In genomic region chr7:15920953-15921352, GRCh38 we compare ENCODE assay signal across 23 cellular contexts.
"Had no signal": no experiment of that assay in that cellular context is flagged by ENCODE, and none has a peak within 500 bp of the region (broad histone marks: within the 10 kb centered on the region; RNA-seq: fewer than 3 reads in every experiment).

No MANE protein-coding gene starts in this region.

- ATAC-seq: activated CD4-positive, alpha-beta T cell treated with anti-CD3 and anti-CD28 coated beads for 36 hours; activated CD8-positive, alpha-beta memory T cell treated with anti-CD3 and anti-CD28 coated beads, Interleukin-2, amount 10 ng/mL, durations not matched to agents 7 days and 5 days; activated CD8-positive, alpha-beta T cell treated with anti-CD3 and anti-CD28 coated beads, Interleukin-2, amount 10 ng/mL, durations not matched to agents 7 days and 5 days; activated T-cell treated with anti-CD3 and anti-CD28 coated beads, Interleukin-2, amount 50 U/mL, for 72 hours; esophagus mucosa; naive thymus-derived CD8-positive, alpha-beta T cell; right cardiac atrium; T-helper 17 cell had no signal

- DNase-seq: activated B cell treated with CpG ODN at 0.5 μM for 24 hours; activated CD4-positive, alpha-beta T cell treated with anti-CD3 and anti-CD28 coated beads for 36 hours; activated CD8-positive, alpha-beta memory T cell treated with anti-CD3 and anti-CD28 coated beads, Interleukin-2, amount 10 ng/mL, durations not matched to agents 7 days and 5 days; activated CD8-positive, alpha-beta T cell treated with anti-CD3 and anti-CD28 coated beads, Interleukin-2, amount 10 ng/mL, durations not matched to agents 7 days and 5 days; activated naive CD4-positive, alpha-beta T cell; activated T-cell treated with anti-CD3 and anti-CD28 coated beads for 4 hours; activated T-cell treated with anti-CD3 and anti-CD28 coated beads, Interleukin-2, amount 50 U/mL, for 72 hours; aorta; cerebellar nuclear complex; left ventricle myocardium inferior; naive thymus-derived CD8-positive, alpha-beta T cell; nucleus accumbens; right cardiac atrium; spleen; stimulated activated naive CD4-positive, alpha-beta T cell; T-helper 17 cell had no signal

- H3K27me3 ChIP-seq: cardiac muscle cell, spleen, tibial nerve had no signal

- H3K4me3 Mint-ChIP-seq: activated B cell treated with CpG ODN at 0.5 μM for 24 hours; activated CD4-positive, alpha-beta T cell treated with anti-CD3 and anti-CD28 coated beads for 36 hours; activated CD8-positive, alpha-beta memory T cell treated with anti-CD3 and anti-CD28 coated beads, Interleukin-2, amount 10 ng/mL, durations not matched to agents 7 days and 5 days; activated CD8-positive, alpha-beta T cell treated with anti-CD3 and anti-CD28 coated beads, Interleukin-2, amount 10 ng/mL, durations not matched to agents 7 days and 5 days; activated naive CD8-positive, alpha-beta T cell; activated T-cell treated with anti-CD3 and anti-CD28 coated beads, Interleukin-2, amount 50 U/mL, for 72 hours; brain; naive thymus-derived CD8-positive, alpha-beta T cell; neural crest cell; T-helper 17 cell had no signal

- H3K4me1 ChIP-seq: left ventricle myocardium inferior, spleen had no signal

- H3K27ac Mint-ChIP-seq: activated B cell treated with CpG ODN at 0.5 μM for 24 hours; activated CD4-positive, alpha-beta T cell treated with anti-CD3 and anti-CD28 coated beads for 36 hours; activated CD8-positive, alpha-beta memory T cell treated with anti-CD3 and anti-CD28 coated beads, Interleukin-2, amount 10 ng/mL, durations not matched to agents 7 days and 5 days; activated CD8-positive, alpha-beta T cell treated with anti-CD3 and anti-CD28 coated beads, Interleukin-2, amount 10 ng/mL, durations not matched to agents 7 days and 5 days; activated naive CD8-positive, alpha-beta T cell; activated T-cell treated with anti-CD3 and anti-CD28 coated beads, Interleukin-2, amount 50 U/mL, for 72 hours; brain; naive thymus-derived CD8-positive, alpha-beta T cell; T-helper 17 cell had no signal

- H3K4me3 ChIP-seq: cardiac muscle cell, coronary artery, left ventricle myocardium inferior, spleen, tibial nerve had no signal

- H3K36me3 ChIP-seq: cardiac muscle cell, left ventricle myocardium inferior, spleen, tibial nerve had no signal

- H3K36me3 Mint-ChIP-seq: activated CD8-positive, alpha-beta memory T cell treated with anti-CD3 and anti-CD28 coated beads, Interleukin-2, amount 10 ng/mL, durations not matched to agents 7 days and 5 days; activated naive CD8-positive, alpha-beta T cell; brain had no signal

- H3K27me3 Mint-ChIP-seq: activated B cell treated with CpG ODN at 0.5 μM for 24 hours; activated CD4-positive, alpha-beta T cell treated with anti-CD3 and anti-CD28 coated beads for 36 hours; activated CD8-positive, alpha-beta memory T cell treated with anti-CD3 and anti-CD28 coated beads, Interleukin-2, amount 10 ng/mL, durations not matched to agents 7 days and 5 days; activated naive CD8-positive, alpha-beta T cell; brain; naive thymus-derived CD8-positive, alpha-beta T cell; T-helper 17 cell had no signal

- H3K27ac ChIP-seq: cardiac muscle cell, coronary artery, left ventricle myocardium inferior, spleen, tibial nerve had no signal

- H3K4me1 Mint-ChIP-seq: activated B cell treated with CpG ODN at 0.5 μM for 24 hours; activated CD4-positive, alpha-beta T cell treated with anti-CD3 and anti-CD28 coated beads for 36 hours; activated CD8-positive, alpha-beta memory T cell treated with anti-CD3 and anti-CD28 coated beads, Interleukin-2, amount 10 ng/mL, durations not matched to agents 7 days and 5 days; neural crest cell; T-helper 17 cell had no signal
